In the genomic region with DNA sequence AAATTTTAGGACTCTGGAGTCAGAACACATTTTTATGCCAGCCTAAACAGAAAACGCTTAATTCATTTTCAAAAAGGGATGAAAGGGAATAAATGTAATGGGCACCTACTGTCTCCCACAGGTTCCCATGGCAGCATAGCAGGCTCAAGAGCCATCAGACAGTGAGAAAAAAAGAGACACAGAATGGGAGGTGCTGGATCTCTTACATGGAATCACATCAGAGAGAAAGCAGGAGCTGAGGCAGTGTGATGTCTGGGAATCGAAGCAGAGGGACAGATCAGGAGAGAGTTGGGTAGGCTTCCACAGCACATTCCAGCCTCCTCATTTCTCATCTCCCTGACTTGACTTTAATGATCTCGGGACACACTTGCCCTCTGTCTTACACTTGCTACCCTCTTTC, we compare ENCODE assay signal across 17 cellular contexts.
DNase-seq lines count a peak whose midpoint lies in the region; ATAC-seq and TF ChIP-seq lines count a peak whose summit lies in the region.
"Had no signal": no experiment of that assay in that cellular context is flagged by ENCODE, and none has a peak within 500 bp of the region (broad histone marks: within the 10 kb centered on the region; RNA-seq: fewer than 3 reads in every experiment).

No MANE protein-coding gene starts in this region.

- DNase-seq in NCI-H1417 (lab: John Stamatoyannopoulos, UW) (peak in 2 of 3 experiments; percentile 30 to 74), NCI-H1417 treated with DMSO at 0.1 percent for 48 hours (lab: John Stamatoyannopoulos, UW) (no peak), DMS53 (lab: John Stamatoyannopoulos, UW) (peak; percentile 76), NCI-H146 treated with DMSO at 0.1 percent for 48 hours (lab: John Stamatoyannopoulos, UW; ENCODE audit: unreplicated experiment) (peak; percentile 32), cerebellar cortex (ENCODE audit: low spot score) (peak; percentile 66), SK-N-SH (no peak), left cardiac atrium (no peak)
- DNase-seq: CD8-positive, alpha-beta memory T cell; NCI-H1048; NCI-H510A treated with DMSO at 0.1 percent for 48 hours; NK-92 treated with Interleukin-12 subunit alpha and Interleukin-12 subunit beta, amount 100 ng/mL, for 24 hours; OCI-M1; SJCRH30; SW 1271 had no signal

- no peak overlapping the region for H2AFZ ChIP-seq in SK-N-SH (ENCODE audit: low read depth)

- H3F3A ChIP-seq in SK-N-SH (replicated peaks; ENCODE audit: insufficient read depth): no peaks in the 10 kb centered on the region

- H3K9ac ChIP-seq in SK-N-SH: no peak overlapping the region
- H3K9ac ChIP-seq: BLaER1 treated with 17β-estradiol and CSF1 and Interleukin-3, amounts not matched to agents 10 nM and 100 nM had no signal

- H3K4me3 ChIP-seq in SK-N-SH (ENCODE audit: low read depth in 2 of 2, low read length in 1 of 2): no peak overlapping the region
- H3K4me3 ChIP-seq: BLaER1 treated with 17β-estradiol and CSF1 and Interleukin-3, amounts not matched to agents 10 nM and 100 nM; HAP-1; SJCRH30 had no signal

- no peak for TF ChIP-seq EP300 in SK-N-SH (IDR thresholded peaks at IDR 0.05; ENCODE audit: borderline replicate concordance in 1 of 2, low read depth in 1 of 2, low read length in 1 of 2)

- WGBS in SK-N-SH (ENCODE audit: low lambda C conversion rate): 3% methylated on average over 3 of the region's 3 CpGs

- CTCF ChIA-PET in SK-N-SH (lab: Yijun Ruan, JAX): interaction anchor here (0.8 kb wide), 1 partner anchor 39 kb away, joined by 3 read pairs; no protein-coding TSS in a partner anchor

- no peaks in the 10 kb centered on the region for H3K36me3 ChIP-seq in SK-N-SH (replicated peaks in 1 of 2; ENCODE audit: control insufficient read depth in 1 of 2, insufficient read depth in 2 of 2, low read length in 1 of 2)
- H3K36me3 ChIP-seq: BLaER1 treated with 17β-estradiol and CSF1 and Interleukin-3, amounts not matched to agents 10 nM and 100 nM; HAP-1; SJCRH30 had no signal

- no peaks in the 10 kb centered on the region for H3K4me1 ChIP-seq in SK-N-SH (ENCODE audit: control insufficient read depth in 1 of 2, insufficient read depth in 2 of 2, low read depth in 1 of 2, low read length in 1 of 2)
- H3K4me1 ChIP-seq: SJCRH30 had no signal

- TF ChIP-seq RAD21 in SK-N-SH (IDR thresholded peaks at IDR 0.05; ENCODE audit: low read length): no peak

- H3K27me3 ChIP-seq in SK-N-SH (ENCODE audit: insufficient read depth): no peaks in the 10 kb centered on the region
- H3K27me3 ChIP-seq: BLaER1 treated with 17β-estradiol and CSF1 and Interleukin-3, amounts not matched to agents 10 nM and 100 nM; SJCRH30 had no signal

- no peaks in the 10 kb centered on the region for H3K9me3 ChIP-seq in SK-N-SH
- H3K9me3 ChIP-seq: BLaER1 treated with 17β-estradiol and CSF1 and Interleukin-3, amounts not matched to agents 10 nM and 100 nM; HAP-1; SJCRH30 had no signal

- H3K9me2 ChIP-seq in SK-N-SH: no peaks in the 10 kb centered on the region

- H3K27ac ChIP-seq in SK-N-SH (ENCODE audit: low read depth in 2 of 2, low read length in 1 of 2): no peak overlapping the region
- H3K27ac ChIP-seq: BLaER1 treated with 17β-estradiol and CSF1 and Interleukin-3, amounts not matched to agents 10 nM and 100 nM; SJCRH30 had no signal

- ATAC-seq in left cardiac atrium: no peak
- ATAC-seq in GM21390 (IDR thresholded peaks at IDR 0.05; ENCODE audit: unreplicated experiment): no peak

- no peak for TF ChIP-seq CTCF in SK-N-SH (IDR thresholded peaks at IDR 0.05)

- POLR2A ChIA-PET in SK-N-SH (lab: Yijun Ruan, JAX): no interaction called here

- H4K20me1 ChIP-seq in SK-N-SH (ENCODE audit: insufficient read depth): no peaks in the 10 kb centered on the region
- H4K20me1 ChIP-seq: BLaER1 treated with 17β-estradiol and CSF1 and Interleukin-3, amounts not matched to agents 10 nM and 100 nM had no signal

- H3K79me2 ChIP-seq in SK-N-SH (ENCODE audit: insufficient read depth): no peaks in the 10 kb centered on the region

- H3K4me2 ChIP-seq in SK-N-SH: no peak overlapping the region
- H3K4me2 ChIP-seq: BLaER1 treated with 17β-estradiol and CSF1 and Interleukin-3, amounts not matched to agents 10 nM and 100 nM had no signal

- intact Hi-C loops in left cardiac atrium (cut with DNase I): no loop called here

TF ChIP-seq in SK-N-SH, 30 proteins besides CTCF, POLR2A, EP300 and RAD21:
- TF ChIP-seq, protein P1, sequence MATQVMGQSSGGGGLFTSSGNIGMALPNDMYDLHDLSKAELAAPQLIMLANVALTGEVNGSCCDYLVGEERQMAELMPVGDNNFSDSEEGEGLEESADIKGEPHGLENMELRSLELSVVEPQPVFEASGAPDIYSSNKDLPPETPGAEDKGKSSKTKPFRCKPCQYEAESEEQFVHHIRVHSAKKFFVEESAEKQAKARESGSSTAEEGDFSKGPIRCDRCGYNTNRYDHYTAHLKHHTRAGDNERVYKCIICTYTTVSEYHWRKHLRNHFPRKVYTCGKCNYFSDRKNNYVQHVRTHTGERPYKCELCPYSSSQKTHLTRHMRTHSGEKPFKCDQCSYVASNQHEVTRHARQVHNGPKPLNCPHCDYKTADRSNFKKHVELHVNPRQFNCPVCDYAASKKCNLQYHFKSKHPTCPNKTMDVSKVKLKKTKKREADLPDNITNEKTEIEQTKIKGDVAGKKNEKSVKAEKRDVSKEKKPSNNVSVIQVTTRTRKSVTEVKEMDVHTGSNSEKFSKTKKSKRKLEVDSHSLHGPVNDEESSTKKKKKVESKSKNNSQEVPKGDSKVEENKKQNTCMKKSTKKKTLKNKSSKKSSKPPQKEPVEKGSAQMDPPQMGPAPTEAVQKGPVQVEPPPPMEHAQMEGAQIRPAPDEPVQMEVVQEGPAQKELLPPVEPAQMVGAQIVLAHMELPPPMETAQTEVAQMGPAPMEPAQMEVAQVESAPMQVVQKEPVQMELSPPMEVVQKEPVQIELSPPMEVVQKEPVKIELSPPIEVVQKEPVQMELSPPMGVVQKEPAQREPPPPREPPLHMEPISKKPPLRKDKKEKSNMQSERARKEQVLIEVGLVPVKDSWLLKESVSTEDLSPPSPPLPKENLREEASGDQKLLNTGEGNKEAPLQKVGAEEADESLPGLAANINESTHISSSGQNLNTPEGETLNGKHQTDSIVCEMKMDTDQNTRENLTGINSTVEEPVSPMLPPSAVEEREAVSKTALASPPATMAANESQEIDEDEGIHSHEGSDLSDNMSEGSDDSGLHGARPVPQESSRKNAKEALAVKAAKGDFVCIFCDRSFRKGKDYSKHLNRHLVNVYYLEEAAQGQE (IDR thresholded peaks at IDR 0.05; ENCODE audit: low read depth, low read length): no peak

Comparison
In these comparisons a context has a peak if more than half of its experiments do, and no peak if none do; other contexts are left out.
1. DNase-seq: peak in NCI-H1417 (2 of 3), DMS53 (single experiment), NCI-H146 treated with DMSO at 0.1 percent for 48 hours (single experiment) and cerebellar cortex (single experiment); none in NCI-H1417 treated with DMSO at 0.1 percent for 48 hours (single experiment), SK-N-SH (single experiment) and left cardiac atrium (single experiment).